1 cellular context compared by ENCODE assay signal in genomic region chr3:30933478-30934207, GRCh38.
TF ChIP-seq lines count a peak whose summit lies in the region.

No MANE protein-coding gene starts in this region.

TF ChIP-seq in SK-N-SH, 30 proteins besides CTCF, POLR2A, EP300 and RAD21 (continued from another document):
- no peak for TF ChIP-seq GABPA (IDR thresholded peaks at IDR 0.05; ENCODE audit: low read depth)
